Comparison of ENCODE assay signal across 8 cellular contexts in the genomic region with DNA sequence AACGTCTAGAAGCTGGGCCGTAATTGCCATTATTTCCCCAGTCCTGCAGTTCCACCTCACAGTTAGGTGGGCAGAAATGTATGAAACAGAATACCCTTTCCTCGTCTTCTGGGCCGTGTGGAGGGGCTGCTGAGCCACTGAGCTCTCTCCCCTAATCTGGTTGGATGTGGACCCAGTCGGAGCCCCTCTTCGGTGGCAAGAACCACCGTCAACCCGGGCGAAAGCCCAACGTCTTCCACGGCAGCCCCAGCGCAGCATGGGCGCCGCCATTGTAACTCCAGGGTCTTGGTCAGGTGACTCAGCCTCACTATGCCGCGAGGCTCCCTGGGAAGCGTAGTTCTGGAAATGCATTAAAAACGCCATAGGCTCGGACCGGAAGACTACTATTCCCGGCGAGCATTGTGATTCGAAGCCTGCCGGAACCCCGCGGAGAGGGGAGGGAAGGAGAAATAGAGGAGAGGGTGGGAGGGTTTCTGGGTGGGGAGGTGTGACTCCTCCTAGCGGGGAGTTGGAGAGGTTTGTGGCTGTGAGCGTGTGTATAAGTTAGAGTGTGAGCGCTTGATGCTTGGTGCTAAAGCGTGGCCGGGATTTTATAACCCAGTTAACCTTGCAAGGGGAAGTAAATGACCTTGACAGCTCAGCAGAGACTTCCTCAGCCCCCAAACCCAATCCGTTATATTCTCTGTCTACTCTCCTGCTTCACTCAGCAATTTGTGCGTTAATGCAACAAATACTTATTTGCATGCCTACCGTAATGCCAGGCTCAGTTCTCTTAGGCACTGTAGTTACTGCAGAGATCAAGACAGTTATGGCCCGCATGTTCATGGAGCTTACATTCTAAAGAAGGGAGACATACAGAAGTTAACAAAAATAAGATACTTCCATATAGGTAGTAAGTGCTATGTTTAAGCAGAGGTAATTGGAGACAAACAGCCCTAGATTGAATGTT. TPM values are rescaled to one million over a fixed set of nuclear protein-coding genes. Genes with fewer than 3 reads are reported as not detected.
DNase-seq lines count a peak whose midpoint lies in the region; ATAC-seq and TF ChIP-seq lines count a peak whose summit lies in the region.

A gene with protein sequence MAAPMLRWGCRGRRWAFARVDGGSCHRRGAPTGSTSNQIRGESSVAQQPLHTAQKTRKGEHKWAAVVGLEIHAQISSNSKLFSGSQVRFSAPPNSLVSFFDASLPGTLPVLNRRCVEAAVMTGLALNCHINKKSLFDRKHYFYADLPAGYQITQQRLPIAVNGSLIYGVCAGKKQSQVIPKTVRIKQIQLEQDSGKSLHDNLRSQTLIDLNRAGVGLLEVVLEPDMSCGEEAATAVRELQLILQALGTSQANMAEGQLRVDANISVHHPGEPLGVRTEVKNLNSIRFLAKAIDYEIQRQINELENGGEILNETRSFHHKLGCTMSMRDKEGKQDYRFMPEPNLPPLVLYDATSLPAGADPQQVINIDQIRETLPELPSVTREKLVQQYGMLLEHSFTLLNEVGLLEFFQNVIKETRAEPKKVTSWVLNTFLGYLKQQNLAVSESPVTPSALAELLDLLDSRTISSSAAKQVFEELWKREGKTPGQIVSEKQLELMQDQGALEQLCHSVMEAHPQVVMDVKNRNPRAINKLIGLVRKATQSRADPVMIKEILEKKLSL (minus strand): TSS at position 295 of the 949 bp plus-strand sequence. CDS start 25 bp downstream, at position 270.

- TF ChIP-seq CTCF in GM12864 (IDR thresholded peaks at IDR 0.05; ENCODE audit: low read depth, low read length, missing control alignments) (peak; percentile 58), omental fat pad (IDR thresholded peaks at IDR 0.05) (no peak), testis (IDR thresholded peaks at IDR 0.05) (peak; percentile 3 to 35 (median 16))

- H3K9me3 Mint-ChIP-seq in activated naive CD4-positive, alpha-beta T cell treated with anti-CD3 and anti-CD28 coated beads, Interleukin-2, amount 50 U/mL, for 72 hours, result peaks cover 0 to 5% of the 10 kb centered on the region in 2 donors

- TF ChIP-seq POLR2A in testis (IDR thresholded peaks at IDR 0.05), result no peak

- H3K27ac Mint-ChIP-seq in activated naive CD4-positive, alpha-beta T cell treated with anti-CD3 and anti-CD28 coated beads, Interleukin-2, amount 50 U/mL, for 72 hours, result peak within 1 kb of the TSS; percentile 91 to 99

- DNase-seq in GM12864 (ENCODE audit: low read depth) (peak; percentile 93), NCI-H1092 treated with DMSO at 0.1 percent for 48 hours (lab: John Stamatoyannopoulos, UW) (peak; percentile 98), SKM-1 (lab: John Stamatoyannopoulos, UW; ENCODE audit: unreplicated experiment) (peak; percentile 97), glomerular visceral epithelial cell (ENCODE audit: extremely low spot score) (peak; percentile 96), omental fat pad (ENCODE audit: low spot score) (peak; percentile 84), testis (peak; percentile 99)
- DNase-seq in activated naive CD4-positive, alpha-beta T cell treated with anti-CD3 and anti-CD28 coated beads, Interleukin-2, amount 50 U/mL, for 72 hours (ENCODE audit: low spot score in 2 of 2), result peak; percentile 81 to 90

- H3K36me3 ChIP-seq in testis (ENCODE audit: low read depth, missing control alignments), result no peaks in the 10 kb centered on the region

- intact Hi-C loops in testis (cut with DNase I; ENCODE audit: low total_unique reads), result no loop called here

- WGBS in testis, 2 donors, result 3 to 4% methylated on average over 25 to 35 of the region's 35 CpGs

- peaks cover 5 to 6% of the 10 kb centered on the region in 2 donors for H3K36me3 Mint-ChIP-seq in activated naive CD4-positive, alpha-beta T cell treated with anti-CD3 and anti-CD28 coated beads, Interleukin-2, amount 50 U/mL, for 72 hours

- ATAC-seq in HG02623 (IDR thresholded peaks at IDR 0.05; ENCODE audit: unreplicated experiment) (peak; percentile 100), omental fat pad (ENCODE audit: low FRiP score) (peak; percentile 100)
- peak; percentile 100 for ATAC-seq in activated naive CD4-positive, alpha-beta T cell treated with anti-CD3 and anti-CD28 coated beads, Interleukin-2, amount 50 U/mL, for 72 hours

- H3K4me1 ChIP-seq in testis, result peaks cover 9% of the 10 kb centered on the region

- H3K4me3 ChIP-seq in GM12864 (ENCODE audit: low read depth, low read length) (peak within 1 kb of the TSS; percentile 99), testis (peak within 1 kb of the TSS; percentile 55 to 79)

- no peaks in the 10 kb centered on the region for H3K9me3 ChIP-seq in testis

- H3K27me3 ChIP-seq in testis, result no peaks in the 10 kb centered on the region

- peak within 1 kb of the TSS; percentile 53 to 71 for H3K27ac ChIP-seq in testis

RNA-seq across cellular contexts. Expression of the gene that starts here (rescaled TPM):
- 10 to 100 TPM; 23.0 to 30.1 TPM for total RNA-seq in activated naive CD4-positive, alpha-beta T cell treated with anti-CD3 and anti-CD28 coated beads, Interleukin-2, amount 50 U/mL, for 72 hours
- 10 to 100 TPM; 11.4 to 34.5 (median 21.5) TPM for total RNA-seq in omental fat pad
- total RNA-seq in testis, result 10 to 100 TPM; 44.7 to 49.4 TPM
- polyA plus RNA-seq in testis (ENCODE audit: insufficient read depth, low read depth, low replicate concordance), result 21.9 TPM

Comparison
In these comparisons a context has a peak if more than half of its experiments do, and no peak if none do; other contexts are left out.
1. Peak in every context shown above with its lines: DNase-seq, ATAC-seq, H3K4me3 ChIP-seq and H3K27ac ChIP-seq.
2. CTCF ChIP-seq: peak in GM12864 (single experiment) and testis (3 of 3); none in omental fat pad (0 of 3).